Comparison of ENCODE assay signal across 13 cellular contexts in genomic region chr1:22418852-22419480, GRCh38. TPM values are rescaled to one million over a fixed set of nuclear protein-coding genes. Genes with fewer than 3 reads are reported as not detected.
DNase-seq lines count a peak whose midpoint lies in the region; ATAC-seq and TF ChIP-seq lines count a peak whose summit lies in the region.
"Had no signal": no experiment of that assay in that cellular context is flagged by ENCODE, and none has a peak within 500 bp of the region (broad histone marks: within the 10 kb centered on the region; RNA-seq: fewer than 3 reads in every experiment).

No MANE protein-coding gene starts in this region.

- DNase-seq in A172 (ENCODE audit: low spot score): peak; percentile 42
- peak; percentile 3 for DNase-seq in G401 (ENCODE audit: low spot score)
- peak; percentile 8 for DNase-seq in NCI-H69 (lab: John Stamatoyannopoulos, UW)
- DNase-seq in fibroblast of villous mesenchyme (ENCODE audit: low read depth): peak; percentile 75
- no peak for DNase-seq in CD1c-positive myeloid dendritic cell (ENCODE audit: extremely low spot score)
- DNase-seq in Peyer's patch: no peak
- DNase-seq in stimulated activated CD4-positive, alpha-beta T cell treated with anti-CD3 and anti-CD28 coated beads, Interleukin-12 subunit alpha, Interleukin-12 subunit beta, amount 100 ng/mL, for 4 hours: no peak
- DNase-seq: activated CD8-positive, alpha-beta T cell treated with anti-CD3 and anti-CD28 coated beads, Interleukin-2, amount 10 ng/mL, durations not matched to agents 7 days and 5 days; amygdala; erythroblast; NCI-H524 treated with DMSO at 0.1 percent for 48 hours had no signal

- no peaks in the 10 kb centered on the region for H3K4me1 ChIP-seq in Peyer's patch

- ATAC-seq in HG03280 (IDR thresholded peaks at IDR 0.05; ENCODE audit: unreplicated experiment): no peak
- ATAC-seq: activated CD8-positive, alpha-beta T cell treated with anti-CD3 and anti-CD28 coated beads, Interleukin-2, amount 10 ng/mL, durations not matched to agents 7 days and 5 days; HepG2 had no signal

- in situ Hi-C loops in G401 (cut with HindIII; ENCODE audit: low sequenced_read_pairs): no loop called here

- H3K9me3 ChIP-seq in Peyer's patch: no peaks in the 10 kb centered on the region

- no peak for TF ChIP-seq POLR2A in Peyer's patch (IDR thresholded peaks at IDR 0.05)

- TF ChIP-seq CTCF in fibroblast of villous mesenchyme (IDR thresholded peaks at IDR 0.05; ENCODE audit: insufficient read depth, low read depth, low read length) (no peak), Peyer's patch (IDR thresholded peaks at IDR 0.05) (no peak)

- no peak overlapping the region for H3K4me3 ChIP-seq in fibroblast of villous mesenchyme (ENCODE audit: low read depth, low read length)
- H3K4me3 ChIP-seq in Peyer's patch: no peak overlapping the region

- H3K27ac ChIP-seq in Peyer's patch: no peak overlapping the region

- no peaks in the 10 kb centered on the region for H3K27me3 ChIP-seq in Peyer's patch

- no peaks in the 10 kb centered on the region for H3K36me3 ChIP-seq in Peyer's patch

RNA-seq across cellular contexts. Expression of gene ZBTB40, which starts 32.7 kb away (rescaled TPM):
- 11.0 and 11.8 TPM in 2 replicates for total RNA-seq in A172 (2014; rRNA removed; shearing (Covaris generic))
- total RNA-seq in G401 (2014; rRNA removed; shearing (Covaris generic)): 6.9 and 9.8 TPM in 2 replicates
- 11.6 and 15.5 TPM in 2 replicates for total RNA-seq in fibroblast of villous mesenchyme
- total RNA-seq in Peyer's patch: 10 to 100 TPM; 25.7 to 38.0 (median 32.5) TPM

Comparison
In these comparisons a context has a peak if more than half of its experiments do, and no peak if none do; other contexts are left out.
1. DNase-seq: peak in A172 (single experiment), G401 (single experiment), NCI-H69 (single experiment) and fibroblast of villous mesenchyme (single experiment); none in CD1c-positive myeloid dendritic cell (single experiment), Peyer's patch (0 of 3) and stimulated activated CD4-positive, alpha-beta T cell treated with anti-CD3 and anti-CD28 coated beads, Interleukin-12 subunit alpha, Interleukin-12 subunit beta, amount 100 ng/mL, for 4 hours (single experiment).